In the genomic region with DNA sequence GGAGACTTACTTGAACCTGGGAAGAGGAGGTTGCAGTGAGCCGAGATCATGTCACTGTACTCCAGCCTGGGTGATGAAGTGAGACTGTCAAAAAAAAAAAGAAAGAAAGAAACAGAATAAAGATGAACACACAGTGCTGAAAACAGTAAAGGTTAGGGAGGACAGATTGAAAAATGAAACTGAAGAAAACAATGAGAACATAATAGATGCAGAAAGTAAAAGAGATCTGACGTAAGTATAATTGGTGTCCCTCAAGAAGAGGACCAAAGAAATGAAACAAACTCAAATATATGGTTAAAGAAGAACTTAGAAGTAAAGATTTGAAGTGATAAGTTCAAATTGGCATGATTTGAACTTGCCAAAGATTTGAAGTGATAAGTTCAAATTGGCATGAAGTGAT, we compare ENCODE assay signal across 32 cellular contexts. TPM values are rescaled to one million over a fixed set of nuclear protein-coding genes. Genes with fewer than 3 reads are reported as not detected.
"Had no signal": no experiment of that assay in that cellular context is flagged by ENCODE, and none has a peak within 500 bp of the region (broad histone marks: within the 10 kb centered on the region; RNA-seq: fewer than 3 reads in every experiment).

No MANE protein-coding gene starts in this region.

- H3K27ac Mint-ChIP-seq: activated CD4-positive, alpha-beta memory T cell treated with anti-CD3 and anti-CD28 coated beads, Interleukin-2, amount 10 ng/mL, durations not matched to agents 7 days and 5 days; activated CD8-positive, alpha-beta memory T cell treated with anti-CD3 and anti-CD28 coated beads, Interleukin-2, amount 10 ng/mL, durations not matched to agents 7 days and 5 days; nephron progenitor cell; T-cell; T-helper 2 cell treated with Interferon-gamma antibody and Interleukin-4, amounts not matched to agents 5 μg/mL and 100 μg/mL, for 36 hours had no signal

- H3K27me3 Mint-ChIP-seq: activated CD4-positive, alpha-beta memory T cell treated with anti-CD3 and anti-CD28 coated beads, Interleukin-2, amount 10 ng/mL, durations not matched to agents 7 days and 5 days; activated CD8-positive, alpha-beta memory T cell treated with anti-CD3 and anti-CD28 coated beads, Interleukin-2, amount 10 ng/mL, durations not matched to agents 7 days and 5 days; T-cell had no signal

- DNase-seq: activated CD4-positive, alpha-beta memory T cell treated with anti-CD3 and anti-CD28 coated beads, Interleukin-2, amount 10 ng/mL, durations not matched to agents 7 days and 5 days; activated CD4-positive, alpha-beta T cell treated with anti-CD3 and anti-CD28 coated beads for 48 hours; activated CD4-positive, CD25-positive, alpha-beta regulatory T cell; activated CD8-positive, alpha-beta memory T cell treated with anti-CD3 and anti-CD28 coated beads, Interleukin-2, amount 10 ng/mL, durations not matched to agents 7 days and 5 days; activated gamma-delta T cell treated with Interleukin-2 at 50 U/mL for 16 hours; activated naive CD4-positive, alpha-beta T cell treated with anti-CD3 and anti-CD28 coated beads, Interleukin-2, amount 50 U/mL, for 16 hours; adrenal gland; aorta; body of pancreas; cerebellar nuclear complex; colonic mucosa; effector memory CD4-positive, alpha-beta T cell; foreskin fibroblast; heart right ventricle; left ventricle myocardium inferior; mucosa of descending colon; nephron progenitor cell; right lobe of liver; stimulated activated CD4-positive, alpha-beta T cell treated with anti-CD3 and anti-CD28 coated beads, Interleukin-2, amount 100 ng/mL, for 48 hours; stimulated activated naive CD8-positive, alpha-beta T cell treated with anti-CD3 and anti-CD28 coated beads, Interleukin-15, Interleukin-2, amounts not matched to agents 100 U/mL and 50 U/mL, for 24 hours; T-cell; trophoblast cell; uterus had no signal

- H3K9me3 ChIP-seq: adrenal gland, body of pancreas, colonic mucosa, left ventricle myocardium inferior, mucosa of descending colon, neutrophil, right lobe of liver, thoracic aorta, uterus had no signal

- H3K27ac ChIP-seq: adrenal gland, body of pancreas, colonic mucosa, heart right ventricle, left ventricle myocardium inferior, neutrophil, right lobe of liver, thoracic aorta, uterus had no signal

- ATAC-seq: activated CD8-positive, alpha-beta memory T cell treated with anti-CD3 and anti-CD28 coated beads, Interleukin-2, amount 10 ng/mL, durations not matched to agents 7 days and 5 days; body of pancreas; heart right ventricle; mucosa of descending colon; right lobe of liver; stimulated activated naive CD8-positive, alpha-beta T cell treated with anti-CD3 and anti-CD28 coated beads, Interleukin-15, Interleukin-2, amounts not matched to agents 100 U/mL and 50 U/mL, for 24 hours; T-cell had no signal

- H3K27me3 ChIP-seq: adrenal gland, body of pancreas, colonic mucosa, heart right ventricle, neutrophil, right lobe of liver, uterus had no signal

- H3K36me3 ChIP-seq: adrenal gland, colonic mucosa, left ventricle myocardium inferior, neutrophil, right lobe of liver, thoracic aorta, uterus had no signal

- H3K4me3 ChIP-seq: adrenal gland, body of pancreas, colonic mucosa, heart right ventricle, left ventricle myocardium inferior, mucosa of descending colon, right lobe of liver, thoracic aorta, uterus had no signal

- H3K9me3 Mint-ChIP-seq: activated CD4-positive, alpha-beta memory T cell treated with anti-CD3 and anti-CD28 coated beads, Interleukin-2, amount 10 ng/mL, durations not matched to agents 7 days and 5 days; T-cell; T-helper 2 cell treated with Interferon-gamma antibody and Interleukin-4, amounts not matched to agents 5 μg/mL and 100 μg/mL, for 36 hours had no signal

- H3K4me3 Mint-ChIP-seq: activated CD4-positive, alpha-beta memory T cell treated with anti-CD3 and anti-CD28 coated beads, Interleukin-2, amount 10 ng/mL, durations not matched to agents 7 days and 5 days; activated CD8-positive, alpha-beta memory T cell treated with anti-CD3 and anti-CD28 coated beads, Interleukin-2, amount 10 ng/mL, durations not matched to agents 7 days and 5 days; nephron progenitor cell; T-cell; T-helper 2 cell treated with Interferon-gamma antibody and Interleukin-4, amounts not matched to agents 5 μg/mL and 100 μg/mL, for 36 hours had no signal

RNA-seq across cellular contexts. Expression of a gene that starts 34.3 kb away (rescaled TPM):
- total RNA-seq: activated CD4-positive, alpha-beta memory T cell treated with anti-CD3 and anti-CD28 coated beads, Interleukin-2, amount 10 ng/mL, durations not matched to agents 7 days and 5 days; activated CD8-positive, alpha-beta memory T cell treated with anti-CD3 and anti-CD28 coated beads, Interleukin-2, amount 10 ng/mL, durations not matched to agents 7 days and 5 days; aorta; dermis microvascular lymphatic vessel endothelial cell; left ventricle myocardium inferior; mesenteric fat pad; myocyte; osteocyte; posterior vena cava; right lobe of liver; skeletal muscle tissue; T-cell; thoracic aorta; uterus had no signal
- polyA plus RNA-seq: aorta, heart right ventricle had no signal
